11 cellular contexts compared by ENCODE assay signal in genomic region chrX:153921511-153922285, GRCh38. TPM values are rescaled to one million over a fixed set of nuclear protein-coding genes. Genes with fewer than 3 reads are reported as not detected.
DNase-seq lines count a peak whose midpoint lies in the region; ATAC-seq, FAIRE-seq and TF ChIP-seq lines count a peak whose summit lies in the region.
"Had no signal": no experiment of that assay in that cellular context is flagged by ENCODE, and none has a peak within 500 bp of the region (broad histone marks: within the 10 kb centered on the region; RNA-seq: fewer than 3 reads in every experiment).

No MANE protein-coding gene starts in this region.

- CTCF ChIA-PET in CD8-positive, alpha-beta memory T cell (lab: Charles Lee), result interaction anchor here (1.2 to 10.5 kb wide), 3 partner anchors 14 to 45 kb away, joined by 3 to 230 read pairs (median 5); partner anchors contain the start of gene RENBP

- no peaks in the 10 kb centered on the region for H3K9me3 Mint-ChIP-seq in CD8-positive, alpha-beta memory T cell
- H3K9me3 Mint-ChIP-seq in activated naive CD8-positive, alpha-beta T cell treated with anti-CD3 and anti-CD28 coated beads, Interleukin-2, amount 50 U/mL, for 24 hours, result no peaks in the 10 kb centered on the region
- H3K9me3 Mint-ChIP-seq in neural crest cell, result no peaks in the 10 kb centered on the region

- peak overlapping the region; percentile 84 for H3K4me2 ChIP-seq in Loucy (ENCODE audit: low read depth, low read length, poor library complexity, severe bottlenecking)

- POLR2A ChIA-PET in CD8-positive, alpha-beta memory T cell (lab: Charles Lee), result interaction anchor here (1.1 to 2.6 kb wide), 2 partner anchors 15 to 26 kb away, joined by 4 to 11 read pairs; no protein-coding TSS in a partner anchor

- H4K20me1 ChIP-seq in Loucy (ENCODE audit: insufficient read depth, low read length, poor library complexity, severe bottlenecking), result peaks cover 14% of the 10 kb centered on the region

- H3K36me3 ChIP-seq in CD8-positive, alpha-beta memory T cell (ENCODE audit: insufficient read depth, low read length), result no peaks in the 10 kb centered on the region
- H3K36me3 ChIP-seq in Loucy (ENCODE audit: insufficient read depth, low read length), result peaks cover 7% of the 10 kb centered on the region; the same call in 1 of the 2 replicates
- H3K36me3 ChIP-seq in small intestine (ENCODE audit: control insufficient read depth in 2 of 2, insufficient read depth in 2 of 2, low read length in 2 of 2), result no peaks in the 10 kb centered on the region

- peak overlapping the region; percentile 100 for H3K9ac ChIP-seq in Loucy (ENCODE audit: low read depth, low read length, poor library complexity, severe bottlenecking)

- ATAC-seq in activated naive CD8-positive, alpha-beta T cell treated with anti-CD3 and anti-CD28 coated beads, Interleukin-2, amount 50 U/mL, for 24 hours, result no peak
- no peak for ATAC-seq in GM21576 (IDR thresholded peaks at IDR 0.05; ENCODE audit: unreplicated experiment)

- no peak for DNase-seq in CD8-positive, alpha-beta memory T cell
- no peak for DNase-seq in activated naive CD8-positive, alpha-beta T cell treated with anti-CD3 and anti-CD28 coated beads, Interleukin-2, amount 50 U/mL, for 24 hours
- DNase-seq in neural crest cell (ENCODE audit: low read depth, low spot score), result no peak
- DNase-seq in small intestine, result no peak
- DNase-seq in midbrain (lab: John Stamatoyannopoulos, UW), result no peak
- no peak for DNase-seq in NCI-H345 treated with DMSO at 0.1 percent for 48 hours (lab: John Stamatoyannopoulos, UW; ENCODE audit: unreplicated experiment)
- DNase-seq: dorsolateral prefrontal cortex had no signal

- peak overlapping the region in 7 of 8 donors; percentile 21 to 98 (median 91) for H3K27ac Mint-ChIP-seq in CD8-positive, alpha-beta memory T cell
- peak overlapping the region; percentile 76 for H3K27ac Mint-ChIP-seq in activated naive CD8-positive, alpha-beta T cell treated with anti-CD3 and anti-CD28 coated beads, Interleukin-2, amount 50 U/mL, for 24 hours
- peak overlapping the region; percentile 27 for H3K27ac Mint-ChIP-seq in neural crest cell (ENCODE audit: unreplicated experiment)

- peaks cover 0 to 2% of the 10 kb centered on the region in 2 donors for H3K27me3 Mint-ChIP-seq in CD8-positive, alpha-beta memory T cell
- no peaks in the 10 kb centered on the region for H3K27me3 Mint-ChIP-seq in activated naive CD8-positive, alpha-beta T cell treated with anti-CD3 and anti-CD28 coated beads, Interleukin-2, amount 50 U/mL, for 24 hours
- peaks cover 6% of the 10 kb centered on the region for H3K27me3 Mint-ChIP-seq in neural crest cell (ENCODE audit: low read depth)

- H3F3A ChIP-seq in Loucy (ENCODE audit: low read depth), result 0 out of 2 replicates have a peak, but pooled peaks cover 3% of the 10 kb centered on the region

- H3K36me3 Mint-ChIP-seq in CD8-positive, alpha-beta memory T cell, result peaks cover 0 to 38% (median 2%) of the 10 kb centered on the region in 3 donors
- H3K36me3 Mint-ChIP-seq in activated naive CD8-positive, alpha-beta T cell treated with anti-CD3 and anti-CD28 coated beads, Interleukin-2, amount 50 U/mL, for 24 hours (ENCODE audit: low read depth), result peaks cover 18% of the 10 kb centered on the region
- no peaks in the 10 kb centered on the region for H3K36me3 Mint-ChIP-seq in neural crest cell (ENCODE audit: low read depth)

- H3K4me1 Mint-ChIP-seq in CD8-positive, alpha-beta memory T cell, result peaks cover 33 to 43% (median 38%) of the 10 kb centered on the region in 3 donors
- H3K4me1 Mint-ChIP-seq in activated naive CD8-positive, alpha-beta T cell treated with anti-CD3 and anti-CD28 coated beads, Interleukin-2, amount 50 U/mL, for 24 hours, result peaks cover 21% of the 10 kb centered on the region
- H3K4me1 Mint-ChIP-seq in neural crest cell, result peaks cover 15% of the 10 kb centered on the region

- peaks cover 57% of the 10 kb centered on the region for H3K79me2 ChIP-seq in Loucy (ENCODE audit: insufficient read depth, low read length)

- no peaks in the 10 kb centered on the region for H3K9me2 ChIP-seq in Loucy (replicated peaks; ENCODE audit: low read depth, low read length)

- no peak for TF ChIP-seq CTCF in Loucy (conservative IDR thresholded peaks at IDR 0.05; ENCODE audit: low read length)
- no peak for TF ChIP-seq CTCF in neural crest cell (conservative IDR thresholded peaks at IDR 0.05)

- H3K4me3 Mint-ChIP-seq in CD8-positive, alpha-beta memory T cell, result peak overlapping the region; percentile 89 to 96 (median 92)
- H3K4me3 Mint-ChIP-seq in activated naive CD8-positive, alpha-beta T cell treated with anti-CD3 and anti-CD28 coated beads, Interleukin-2, amount 50 U/mL, for 24 hours, result peak overlapping the region; percentile 90
- H3K4me3 Mint-ChIP-seq in neural crest cell, result peak overlapping the region; percentile 31

- 56 to 87% (median 72%) methylated on average over 9 to 36 of the region's 36 CpGs for WGBS in small intestine, 3 donors

- FAIRE-seq in small intestine (lab: Jason Lieb, UNC), result no peak

- no peak overlapping the region for H3K4me3 ChIP-seq in CD8-positive, alpha-beta memory T cell (ENCODE audit: low read length)
- peak overlapping the region; percentile 98 for H3K4me3 ChIP-seq in Loucy (ENCODE audit: low read length, poor library complexity, severe bottlenecking)
- H3K4me3 ChIP-seq in small intestine (ENCODE audit: low read depth in 1 of 2, low read length in 2 of 2), result no peak overlapping the region

- peaks cover 14% of the 10 kb centered on the region for H3K4me1 ChIP-seq in CD8-positive, alpha-beta memory T cell (ENCODE audit: insufficient read depth, low read length)
- peaks cover 3% of the 10 kb centered on the region for H3K4me1 ChIP-seq in Loucy (ENCODE audit: insufficient read depth, low read length, poor library complexity, severe bottlenecking)
- H3K4me1 ChIP-seq in small intestine (ENCODE audit: control insufficient read depth in 2 of 2, insufficient read depth in 1 of 2, low read depth in 1 of 2, low read length in 1 of 2), result no peaks in the 10 kb centered on the region

- H2AFZ ChIP-seq in Loucy (ENCODE audit: low read length), result no peak overlapping the region

- H3K27ac ChIP-seq in CD8-positive, alpha-beta memory T cell (ENCODE audit: low read depth, low read length), result no peak overlapping the region
- H3K27ac ChIP-seq in small intestine (ENCODE audit: low read depth in 1 of 2, low read length in 1 of 2), result no peak overlapping the region

- no peaks in the 10 kb centered on the region for H3K27me3 ChIP-seq in CD8-positive, alpha-beta memory T cell (ENCODE audit: insufficient read depth, low read length, poor library complexity, severe bottlenecking)
- H3K27me3 ChIP-seq in Loucy (ENCODE audit: insufficient read depth, low read length, poor library complexity, severe bottlenecking), result no peaks in the 10 kb centered on the region
- no peaks in the 10 kb centered on the region for H3K27me3 ChIP-seq in small intestine (ENCODE audit: control insufficient read depth in 2 of 2, insufficient read depth in 2 of 2, low read length in 2 of 2)

- H3K9me3 ChIP-seq in CD8-positive, alpha-beta memory T cell (ENCODE audit: low read length), result no peaks in the 10 kb centered on the region
- H3K9me3 ChIP-seq in Loucy (ENCODE audit: insufficient read depth, low read depth, low read length) (no peaks in the 10 kb centered on the region), small intestine (ENCODE audit: control insufficient read depth, low read depth) (no peaks in the 10 kb centered on the region)

RNA-seq across cellular contexts. Expression of gene ARHGAP4, which starts 4.4 kb away (rescaled TPM):
- total RNA-seq in CD8-positive, alpha-beta memory T cell, result 100 to 1,000 TPM; 124 to 133 TPM
- 116 TPM for polyA plus RNA-seq in CD8-positive, alpha-beta memory T cell
- total RNA-seq in neural crest cell, result 10.2 and 10.7 TPM in 2 replicates
- 10 to 100 TPM; 40.9 to 63.0 (median 57.1) TPM for polyA plus RNA-seq in small intestine

RNA-seq across cellular contexts. Expression of gene NAA10, which starts 13.1 kb away (rescaled TPM):
- total RNA-seq in CD8-positive, alpha-beta memory T cell, result 100 to 1,000 TPM; 160 to 162 TPM
- 105 TPM for polyA plus RNA-seq in CD8-positive, alpha-beta memory T cell
- total RNA-seq in neural crest cell, result 116 and 124 TPM in 2 replicates
- 100 to 1,000 TPM; 105 to 152 (median 109) TPM for polyA plus RNA-seq in small intestine

RNA-seq across cellular contexts. Expression of gene AVPR2, which starts 17.2 kb away (rescaled TPM):
- total RNA-seq in CD8-positive, alpha-beta memory T cell, result not detected
- polyA plus RNA-seq in CD8-positive, alpha-beta memory T cell, result not detected
- total RNA-seq in neural crest cell, result not detected in 2 replicates
- polyA plus RNA-seq in small intestine, result 1 to 10 TPM in 1 of 3 donors, not detected in 2; 3.5 TPM
- total RNA-seq: mononuclear cell; T-helper 2 cell treated with Interferon-gamma antibody and Interleukin-4, amounts not matched to agents 100 ng/mL and 5 ng/mL, for 36 hours had no signal

RNA-seq across cellular contexts. Expression of gene RENBP, which starts 22.7 kb away (rescaled TPM):
- total RNA-seq in CD8-positive, alpha-beta memory T cell, result 1 to 10 TPM; 3.5 to 4.6 TPM
- polyA plus RNA-seq in CD8-positive, alpha-beta memory T cell, result not detected
- total RNA-seq in neural crest cell, result 11.4 and 11.8 TPM in 2 replicates
- 10 to 100 TPM in 2 of 3 donors, 1 to 10 TPM in 1; 5.1 to 32.4 (median 11.3) TPM for polyA plus RNA-seq in small intestine

RNA-seq across cellular contexts. Expression of gene L1CAM, which starts 35.7 kb away (rescaled TPM):
- total RNA-seq in CD8-positive, alpha-beta memory T cell, result under 1 TPM; 0.62 to 0.79 TPM
- 0.38 TPM for polyA plus RNA-seq in CD8-positive, alpha-beta memory T cell
- total RNA-seq in neural crest cell, result 133 and 137 TPM in 2 replicates
- polyA plus RNA-seq in small intestine, result 10 to 100 TPM in 1 of 3 donors, under 1 TPM in 1, not detected in 1; 0.54 to 16.3 TPM

Comparison
In these comparisons a context has a peak if more than half of its experiments do, and no peak if none do; other contexts are left out.
1. H3K27ac Mint-ChIP-seq: peak in every context shown above with its lines; median percentile 91 in CD8-positive, alpha-beta memory T cell; 76 in activated naive CD8-positive, alpha-beta T cell treated with anti-CD3 and anti-CD28 coated beads, Interleukin-2, amount 50 U/mL, for 24 hours; 27 in neural crest cell.
2. H3K4me3 Mint-ChIP-seq: peak in every context shown above with its lines; median percentile 92 in CD8-positive, alpha-beta memory T cell; 90 in activated naive CD8-positive, alpha-beta T cell treated with anti-CD3 and anti-CD28 coated beads, Interleukin-2, amount 50 U/mL, for 24 hours; 31 in neural crest cell.
3. RNA of gene ARHGAP4, which starts 4.4 kb away (total RNA-seq): 124 to 133 TPM in CD8-positive, alpha-beta memory T cell; 10.2 to 10.7 TPM in neural crest cell; every median in the first group is over 10 times any median in the second.